ENCODE assay signal across 1 cellular context in the genomic region with DNA sequence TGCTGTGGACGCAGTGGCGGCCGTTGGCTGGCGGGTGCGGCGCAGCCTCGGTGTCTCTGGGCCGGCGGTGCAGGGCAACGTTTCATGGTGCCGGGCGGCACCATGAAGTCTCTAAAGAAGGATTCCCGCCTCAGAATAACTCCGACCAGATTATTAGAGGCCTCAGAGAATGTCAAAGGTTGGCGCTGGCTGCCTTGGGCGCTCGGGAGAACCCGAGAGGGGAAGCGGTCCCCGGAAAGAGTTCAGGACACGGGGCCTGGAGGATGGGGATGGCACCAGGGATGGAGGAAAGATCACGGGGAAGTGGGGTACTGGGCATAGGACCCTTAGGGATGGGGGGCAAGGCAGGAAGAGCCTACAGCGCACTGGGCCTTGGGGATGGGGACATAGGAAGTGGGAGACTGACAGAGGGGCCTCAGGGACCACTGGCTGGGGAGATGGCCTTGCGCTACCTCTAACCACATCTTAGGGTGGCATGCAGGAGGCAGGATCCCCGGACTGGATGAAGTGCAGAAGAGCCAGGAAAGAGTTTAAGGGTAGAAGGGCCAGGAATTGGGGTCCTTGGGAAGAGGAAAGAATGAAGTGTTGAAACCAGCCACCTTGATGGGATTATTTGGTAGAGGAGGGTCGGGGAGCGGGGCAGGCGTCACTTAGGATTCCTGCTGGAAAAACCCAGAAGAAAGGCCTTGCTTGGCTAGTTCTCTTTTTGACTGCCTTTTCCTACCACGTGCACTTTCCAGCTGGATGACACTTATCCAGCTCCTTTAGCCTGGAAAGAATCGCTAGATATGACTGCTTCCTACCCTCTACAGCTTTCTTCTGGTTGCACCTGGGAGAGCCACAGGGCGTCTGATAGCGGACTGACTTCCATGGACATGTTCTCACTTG.
A peak's percentile ranks its signal among the peaks of the same experiment; 100 is the strongest.
TF ChIP-seq lines count a peak whose summit lies in the region.

No MANE protein-coding gene starts in this region.

TF ChIP-seq in K562, 482 proteins besides CTCF, POLR2A, EP300 and RAD21:
- peak; percentile 7; the same call in 1 of the 2 replicates for TF ChIP-seq CREB1 (IDR thresholded peaks at IDR 0.05)
- no peak for TF ChIP-seq CREB1 (CRISPR knock-in tag; IDR thresholded peaks at IDR 0.05)
- TF ChIP-seq POLR2B (IDR thresholded peaks at IDR 0.05; ENCODE audit: low read depth, partially characterized antibody), result no peak
